In genomic region chr12:131832393-131833231, GRCh38 we compare ENCODE assay signal across 9 cellular contexts. TPM values are rescaled to one million over a fixed set of nuclear protein-coding genes. Genes with fewer than 3 reads are reported as not detected.
DNase-seq lines count a peak whose midpoint lies in the region; ATAC-seq and TF ChIP-seq lines count a peak whose summit lies in the region.
"Had no signal": no experiment of that assay in that cellular context is flagged by ENCODE, and none has a peak within 500 bp of the region (broad histone marks: within the 10 kb centered on the region; RNA-seq: fewer than 3 reads in every experiment).

No MANE protein-coding gene starts in this region.

- no peaks in the 10 kb centered on the region for H3K4me1 Mint-ChIP-seq in MCF 10A (ENCODE audit: insufficient read depth, unreplicated experiment)

- peak overlapping the region; percentile 74 for H3K4me3 ChIP-seq in AG09309 (ENCODE audit: control insufficient read depth, low read depth, low read length)

- DNase-seq in AG09309 (ENCODE audit: low read depth) (peak; percentile 39), HT-29 (ENCODE audit: low spot score) (peak; percentile 39), MCF 10A (ENCODE audit: unreplicated experiment) (peak; percentile 53), mucosa of gallbladder (ENCODE audit: low spot score) (peak; percentile 35), GM13977 (ENCODE audit: low spot score) (no peak), UCSD-AML1 (lab: John Stamatoyannopoulos, UW; ENCODE audit: unreplicated experiment) (no peak)
- no peak for DNase-seq in stimulated activated CD4-positive, alpha-beta T cell treated with anti-CD3 and anti-CD28 coated beads, Interleukin-15, amount 100 ng/mL, for 24 hours
- DNase-seq: activated naive CD4-positive, alpha-beta T cell had no signal

- no peaks in the 10 kb centered on the region for H3K27me3 Mint-ChIP-seq in MCF 10A (ENCODE audit: insufficient read depth, unreplicated experiment)

- TF ChIP-seq CTCF in AG09309 (IDR thresholded peaks at IDR 0.05; ENCODE audit: control insufficient read depth, insufficient read depth, low read depth, low read length, missing control alignments) (no peak), MCF 10A (IDR thresholded peaks at IDR 0.05; ENCODE audit: unreplicated experiment) (no peak), GM13977 (IDR thresholded peaks at IDR 0.05; ENCODE audit: extremely low read depth, insufficient read depth, missing control alignments) (no peak)

- H3K36me3 Mint-ChIP-seq in MCF 10A (ENCODE audit: insufficient read depth, unreplicated experiment): no peaks in the 10 kb centered on the region

- intact Hi-C loops in MCF 10A (cut with micrococcal nuclease): loop anchor here (5.0 kb wide), 1 partner anchor 915 kb away; no protein-coding TSS in a partner anchor

- in situ Hi-C loops in GM13977 (cut with MboI; ENCODE audit: low pct_unique_long_range_greater_than_20kb, low sequenced_read_pairs, unreplicated experiment): no loop called here

- CTCF ChIA-PET in MCF 10A (lab: Yijun Ruan, JAX): no interaction called here

- H3K27ac Mint-ChIP-seq in MCF 10A (ENCODE audit: low read depth, unreplicated experiment): no peak overlapping the region

- POLR2A ChIA-PET in MCF 10A (lab: Yijun Ruan, JAX): no interaction called here

- BruUV-seq in MCF 10A (replicated peaks; lab: Mats Ljungman, UMichigan): no TSS peak

- ATAC-seq in HG02588 (IDR thresholded peaks at IDR 0.05; ENCODE audit: unreplicated experiment): no peak

- peak overlapping the region; percentile 67 for H3K4me3 Mint-ChIP-seq in MCF 10A (ENCODE audit: unreplicated experiment)

- H3K9me3 Mint-ChIP-seq in MCF 10A (ENCODE audit: unreplicated experiment): no peaks in the 10 kb centered on the region

RNA-seq across cellular contexts. Expression of gene MMP17, which starts 4.4 kb away (rescaled TPM):
- not detected in 2 replicates for total RNA-seq in HT-29 (2014; rRNA removed; shearing (Covaris generic))
- 4.3 and 5.4 TPM in 2 replicates for total RNA-seq in MCF 10A (2022)
- 4.3 TPM for total RNA-seq in mucosa of gallbladder

Comparison
In these comparisons a context has a peak if more than half of its experiments do, and no peak if none do; other contexts are left out.
1. DNase-seq: peak in AG09309 (single experiment), HT-29 (single experiment), MCF 10A (single experiment) and mucosa of gallbladder (single experiment); none in stimulated activated CD4-positive, alpha-beta T cell treated with anti-CD3 and anti-CD28 coated beads, Interleukin-15, amount 100 ng/mL, for 24 hours (single experiment), GM13977 (single experiment) and UCSD-AML1 (single experiment).